Comparison of ENCODE assay signal across 10 cellular contexts in genomic region chr19:47418595-47419036, GRCh38. TPM values are rescaled to one million over a fixed set of nuclear protein-coding genes. Genes with fewer than 3 reads are reported as not detected.
A peak's percentile ranks its signal among the peaks of the same experiment; 100 is the strongest.
DNase-seq lines count a peak whose midpoint lies in the region; ATAC-seq, FAIRE-seq and TF ChIP-seq lines count a peak whose summit lies in the region.
"Had no signal": no experiment of that assay in that cellular context is flagged by ENCODE, and none has a peak within 500 bp of the region (broad histone marks: within the 10 kb centered on the region; RNA-seq: fewer than 3 reads in every experiment).

No MANE protein-coding gene starts in this region.

- H3K36me3 ChIP-seq in astrocyte (ENCODE audit: insufficient read depth, low read length), result no peaks in the 10 kb centered on the region
- no peaks in the 10 kb centered on the region for H3K36me3 ChIP-seq in kidney epithelial cell (ENCODE audit: control insufficient read depth, insufficient read depth, low read length)

- H3K27me3 Mint-ChIP-seq in T-helper 2 cell treated with Interferon-gamma antibody and Interleukin-4, amounts not matched to agents 5 μg/mL and 100 μg/mL, for 36 hours (ENCODE audit: low read depth), result peaks cover 78% of the 10 kb centered on the region
- H3K27me3 Mint-ChIP-seq in astrocyte (ENCODE audit: low read depth, unreplicated experiment), result peaks cover 12% of the 10 kb centered on the region
- peaks cover 85 to 94% of the 10 kb centered on the region in 2 donors for H3K27me3 Mint-ChIP-seq in stimulated activated naive B cell treated with anti-CD40 and anti-IgM and Interleukin-4, amounts not matched to agents 10 μg/mL and 1 μg/mL and 100 μg/mL, for 72 hours

- peaks cover 5% of the 10 kb centered on the region for H3K4me1 ChIP-seq in astrocyte (ENCODE audit: insufficient read depth, low read length)
- H3K4me1 ChIP-seq: foreskin keratinocyte had no signal

- H3K9me3 Mint-ChIP-seq in T-helper 2 cell treated with Interferon-gamma antibody and Interleukin-4, amounts not matched to agents 5 μg/mL and 100 μg/mL, for 36 hours, result no peaks in the 10 kb centered on the region
- no peaks in the 10 kb centered on the region for H3K9me3 Mint-ChIP-seq in astrocyte (ENCODE audit: unreplicated experiment)
- H3K9me3 Mint-ChIP-seq in stimulated activated naive B cell treated with anti-CD40 and anti-IgM and Interleukin-4, amounts not matched to agents 10 μg/mL and 1 μg/mL and 100 μg/mL, for 72 hours, result no peaks in the 10 kb centered on the region

- TF ChIP-seq CTCF in astrocyte (IDR thresholded peaks at IDR 0.05; ENCODE audit: insufficient read depth, low read depth, low read length), result no peak
- TF ChIP-seq CTCF in kidney epithelial cell (IDR thresholded peaks at IDR 0.05; ENCODE audit: insufficient read depth, low read length, poor library complexity, severe bottlenecking), result no peak

- FAIRE-seq in astrocyte (lab: Jason Lieb, UNC), result no peak

- DNase-seq in T-helper 2 cell treated with Interferon-gamma antibody and Interleukin-4, amounts not matched to agents 5 μg/mL and 100 μg/mL, for 36 hours (ENCODE audit: low spot score), result no peak
- DNase-seq in T-helper 2 cell (no peak), astrocyte (ENCODE audit: low read depth) (no peak), kidney epithelial cell (ENCODE audit: low read depth) (no peak), NK-92 (lab: John Stamatoyannopoulos, UW; ENCODE audit: unreplicated experiment) (no peak), pons (ENCODE audit: low spot score) (no peak)
- no peak for DNase-seq in stimulated activated naive B cell treated with anti-CD40 and anti-IgM and Interleukin-4, amounts not matched to agents 10 μg/mL and 1 μg/mL and 100 μg/mL, for 72 hours
- DNase-seq in stimulated activated naive CD4-positive, alpha-beta T cell treated with Interleukin-2 at 50 U/mL for 16 hours (lab: John Stamatoyannopoulos, UW), result no peak
- DNase-seq: foreskin keratinocyte, NCI-H2107 had no signal

- H3K4me2 ChIP-seq in astrocyte (ENCODE audit: low read length), result peak overlapping the region; percentile 82

- H2AFZ ChIP-seq in astrocyte (ENCODE audit: low read depth, low read length), result no peak overlapping the region

- peak overlapping the region; percentile 30 for H3K4me3 Mint-ChIP-seq in T-helper 2 cell treated with Interferon-gamma antibody and Interleukin-4, amounts not matched to agents 5 μg/mL and 100 μg/mL, for 36 hours
- peak overlapping the region; percentile 89 for H3K4me3 Mint-ChIP-seq in astrocyte (ENCODE audit: unreplicated experiment)
- H3K4me3 Mint-ChIP-seq in stimulated activated naive B cell treated with anti-CD40 and anti-IgM and Interleukin-4, amounts not matched to agents 10 μg/mL and 1 μg/mL and 100 μg/mL, for 72 hours, result peak overlapping the region; percentile 40 to 57

- no peak for ATAC-seq in stimulated activated naive B cell treated with anti-CD40 and anti-IgM and Interleukin-4, amounts not matched to agents 10 μg/mL and 1 μg/mL and 100 μg/mL, for 72 hours (replicated peaks)
- ATAC-seq: foreskin keratinocyte had no signal

- H3K36me3 Mint-ChIP-seq in T-helper 2 cell treated with Interferon-gamma antibody and Interleukin-4, amounts not matched to agents 5 μg/mL and 100 μg/mL, for 36 hours (ENCODE audit: low read depth), result no peaks in the 10 kb centered on the region
- peaks cover 17% of the 10 kb centered on the region for H3K36me3 Mint-ChIP-seq in astrocyte (ENCODE audit: low read depth, unreplicated experiment)
- H3K36me3 Mint-ChIP-seq in stimulated activated naive B cell treated with anti-CD40 and anti-IgM and Interleukin-4, amounts not matched to agents 10 μg/mL and 1 μg/mL and 100 μg/mL, for 72 hours, result no peaks in the 10 kb centered on the region

- H3K9me3 ChIP-seq in astrocyte (ENCODE audit: insufficient read depth, low read depth, low read length), result no peaks in the 10 kb centered on the region

- H3K9ac ChIP-seq in astrocyte (ENCODE audit: low read length), result peak overlapping the region; percentile 43

- peaks cover 54% of the 10 kb centered on the region for H3K27me3 ChIP-seq in astrocyte (ENCODE audit: insufficient read depth, low read length)
- peaks cover 80% of the 10 kb centered on the region for H3K27me3 ChIP-seq in kidney epithelial cell (ENCODE audit: control insufficient read depth, insufficient read depth, low read length)

- H3K79me2 ChIP-seq in astrocyte (ENCODE audit: insufficient read depth, low read length), result no peaks in the 10 kb centered on the region

- peaks cover 32% of the 10 kb centered on the region for H4K20me1 ChIP-seq in astrocyte (ENCODE audit: insufficient read depth, low read length)

- no peak overlapping the region for H3K27ac ChIP-seq in astrocyte (ENCODE audit: low read depth, low read length)
- H3K27ac ChIP-seq: foreskin keratinocyte had no signal

- no peak overlapping the region for H3K27ac Mint-ChIP-seq in T-helper 2 cell treated with Interferon-gamma antibody and Interleukin-4, amounts not matched to agents 5 μg/mL and 100 μg/mL, for 36 hours
- H3K27ac Mint-ChIP-seq in astrocyte (ENCODE audit: unreplicated experiment), result no peak overlapping the region
- H3K27ac Mint-ChIP-seq in stimulated activated naive B cell treated with anti-CD40 and anti-IgM and Interleukin-4, amounts not matched to agents 10 μg/mL and 1 μg/mL and 100 μg/mL, for 72 hours, result no peak overlapping the region

- H3K4me1 Mint-ChIP-seq in T-helper 2 cell treated with Interferon-gamma antibody and Interleukin-4, amounts not matched to agents 5 μg/mL and 100 μg/mL, for 36 hours (ENCODE audit: low read depth), result peaks cover 16% of the 10 kb centered on the region
- H3K4me1 Mint-ChIP-seq in astrocyte (ENCODE audit: low read depth, unreplicated experiment), result peaks cover 29% of the 10 kb centered on the region
- H3K4me1 Mint-ChIP-seq in stimulated activated naive B cell treated with anti-CD40 and anti-IgM and Interleukin-4, amounts not matched to agents 10 μg/mL and 1 μg/mL and 100 μg/mL, for 72 hours, result peaks cover 34 to 40% of the 10 kb centered on the region in 2 donors

- peak overlapping the region; percentile 42 for H3K4me3 ChIP-seq in astrocyte (ENCODE audit: insufficient read depth, low read depth, low read length)
- H3K4me3 ChIP-seq in kidney epithelial cell (ENCODE audit: low read depth, low read length), result peak overlapping the region; percentile 36

RNA-seq across cellular contexts. Expression of gene MEIS3, which starts 0.7 kb away (rescaled TPM):
- 71.1 and 93.7 TPM in 2 replicates for total RNA-seq in astrocyte
- total RNA-seq in kidney epithelial cell, result 2.3 and 8.6 TPM in 2 replicates

RNA-seq across cellular contexts. Expression of gene SLC8A2, which starts 53.1 kb away (rescaled TPM):
- 3.3 and 9.6 TPM in 2 replicates for total RNA-seq in astrocyte
- total RNA-seq in kidney epithelial cell, result not detected in 2 replicates

Comparison
In these comparisons a context has a peak if more than half of its experiments do, and no peak if none do; other contexts are left out.
1. H3K4me3 Mint-ChIP-seq: peak in every context shown above with its lines; median percentile 89 in astrocyte; 48 in stimulated activated naive B cell treated with anti-CD40 and anti-IgM and Interleukin-4, amounts not matched to agents 10 μg/mL and 1 μg/mL and 100 μg/mL, for 72 hours; 30 in T-helper 2 cell treated with Interferon-gamma antibody and Interleukin-4, amounts not matched to agents 5 μg/mL and 100 μg/mL, for 36 hours.